ENCODE assay signal across 15 cellular contexts in the genomic region with DNA sequence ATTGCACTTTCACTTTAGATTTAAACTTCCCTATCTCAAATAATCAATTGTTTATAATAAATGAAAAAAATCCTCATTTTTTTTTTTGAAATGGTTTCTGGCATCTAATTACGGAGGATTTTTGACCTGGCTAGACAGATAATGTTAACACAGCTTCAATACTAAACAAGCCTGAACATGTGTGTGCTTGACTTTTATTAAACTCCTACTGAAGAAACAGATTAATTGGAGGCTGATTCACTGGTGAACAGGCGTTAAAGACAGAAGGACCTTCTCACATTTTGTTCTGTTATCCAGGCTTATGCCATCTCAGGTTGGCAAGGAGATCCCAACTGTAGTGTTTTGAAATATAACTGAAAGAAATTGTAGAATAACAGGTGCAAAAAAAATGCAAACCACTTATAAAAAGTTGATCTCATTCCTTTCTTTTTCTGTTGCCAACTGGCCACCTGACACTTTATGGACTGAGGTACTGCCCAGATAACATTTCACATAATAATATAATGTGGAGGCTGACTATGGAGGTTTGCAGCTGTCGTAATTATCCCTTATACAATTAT.
DNase-seq lines count a peak whose midpoint lies in the region; ATAC-seq and TF ChIP-seq lines count a peak whose summit lies in the region.
"Had no signal": no experiment of that assay in that cellular context is flagged by ENCODE, and none has a peak within 500 bp of the region (broad histone marks: within the 10 kb centered on the region; RNA-seq: fewer than 3 reads in every experiment).

No MANE protein-coding gene starts in this region.

- TF ChIP-seq CTCF in MCF 10A (IDR thresholded peaks at IDR 0.05; ENCODE audit: unreplicated experiment): no peak
- no peak for TF ChIP-seq CTCF in breast epithelium (IDR thresholded peaks at IDR 0.05)
- TF ChIP-seq CTCF in A673 (conservative IDR thresholded peaks at IDR 0.05; ENCODE audit: low read depth, low read length): no peak

- no TSS peak for BruUV-seq in MCF 10A (replicated peaks; lab: Mats Ljungman, UMichigan)
- no TSS peak for BruUV-seq in A673 (replicated peaks; lab: Mats Ljungman, UMichigan)

- H3K27ac ChIP-seq in breast epithelium: no peak overlapping the region
- no peak overlapping the region for H3K27ac ChIP-seq in A673 (ENCODE audit: low read depth, low read length, poor library complexity, severe bottlenecking)
- H3K27ac ChIP-seq: dorsolateral prefrontal cortex, WERI-Rb-1 had no signal

- no peaks in the 10 kb centered on the region for H3K9me3 Mint-ChIP-seq in MCF 10A (ENCODE audit: unreplicated experiment)
- H3K9me3 Mint-ChIP-seq: natural killer cell had no signal

- peak overlapping the region; percentile 79 for H3K27ac Mint-ChIP-seq in MCF 10A (ENCODE audit: low read depth, unreplicated experiment)

- ATAC-seq in esophagus mucosa (peak; percentile 73), GM18909 (IDR thresholded peaks at IDR 0.05; ENCODE audit: poor library complexity, unreplicated experiment) (no peak)
- ATAC-seq: natural killer cell had no signal

- DNase-seq in MCF 10A (ENCODE audit: unreplicated experiment): peak; percentile 70
- DNase-seq in breast epithelium (ENCODE audit: low spot score in 2 of 2): no peak
- peak; percentile 94 for DNase-seq in NCI-H446 treated with DMSO at 0.1 percent for 48 hours (lab: John Stamatoyannopoulos, UW)
- no peak for DNase-seq in hypothalamus (lab: John Stamatoyannopoulos, UW)
- no peak for DNase-seq in erythroblast (lab: John Stamatoyannopoulos, UW)
- DNase-seq in A673 (ENCODE audit: low spot score): no peak
- DNase-seq: activated naive CD4-positive, alpha-beta T cell; Calu3; dorsolateral prefrontal cortex; natural killer cell; NCI-H1436 treated with DMSO at 0.1 percent for 48 hours; stimulated activated CD4-positive, alpha-beta T cell treated with anti-CD3 and anti-CD28 coated beads, Interleukin-4, amount 100 ng/mL, for 24 hours; WERI-Rb-1 had no signal

- H3K27me3 ChIP-seq in breast epithelium (no peaks in the 10 kb centered on the region), A673 (replicated peaks; ENCODE audit: insufficient read depth, low read depth, low read length, poor library complexity) (no peaks in the 10 kb centered on the region)
- H3K27me3 ChIP-seq: dorsolateral prefrontal cortex had no signal

- H3K9me3 ChIP-seq in breast epithelium (no peaks in the 10 kb centered on the region), A673 (ENCODE audit: low read depth, low read length, poor library complexity, severe bottlenecking) (no peaks in the 10 kb centered on the region)

- H3K4me3 ChIP-seq in breast epithelium (no peak overlapping the region), A673 (ENCODE audit: low read depth, low read length, poor library complexity, severe bottlenecking) (no peak overlapping the region)
- H3K4me3 ChIP-seq: dorsolateral prefrontal cortex had no signal

- intact Hi-C loops in MCF 10A (cut with micrococcal nuclease) (no loop called here), breast epithelium (cut with DNase I; ENCODE audit: low total_unique reads) (no loop called here), A673 (cut with micrococcal nuclease; ENCODE audit: unreplicated experiment) (no loop called here)

- POLR2A ChIA-PET in MCF 10A (lab: Yijun Ruan, JAX): interaction anchor here (0.7 to 1.4 kb wide), 15 partner anchors 11 to 1016 kb away, joined by 3 to 8 read pairs (median 3); no protein-coding TSS in a partner anchor
- POLR2A ChIA-PET in A673 (lab: Charles Lee; ENCODE audit: low non-redundant PET): no interaction called here

- H3K27me3 Mint-ChIP-seq in MCF 10A (ENCODE audit: insufficient read depth, unreplicated experiment): no peaks in the 10 kb centered on the region

- H3K4me1 ChIP-seq in breast epithelium (no peaks in the 10 kb centered on the region), A673 (ENCODE audit: insufficient read depth, low read length, poor library complexity, severe bottlenecking) (peaks cover 7% of the 10 kb centered on the region)

- H3K36me3 Mint-ChIP-seq in MCF 10A (ENCODE audit: insufficient read depth, unreplicated experiment): no peaks in the 10 kb centered on the region
- H3K36me3 Mint-ChIP-seq: natural killer cell had no signal

- H3K4me3 Mint-ChIP-seq in MCF 10A (ENCODE audit: unreplicated experiment): peak overlapping the region; percentile 52
- H3K4me3 Mint-ChIP-seq: natural killer cell had no signal

- H3K36me3 ChIP-seq in breast epithelium: no peaks in the 10 kb centered on the region
- no peaks in the 10 kb centered on the region for H3K36me3 ChIP-seq in A673 (ENCODE audit: insufficient read depth, low read length, poor library complexity, severe bottlenecking)
- H3K36me3 ChIP-seq: WERI-Rb-1 had no signal

- CTCF ChIA-PET in MCF 10A (lab: Yijun Ruan, JAX) (interaction anchor here (0.7 kb wide), 1 partner anchor 562 kb away, joined by 5 read pairs; no protein-coding TSS in a partner anchor), A673 (lab: Charles Lee) (no interaction called here)

- peaks cover 36% of the 10 kb centered on the region for H3K4me1 Mint-ChIP-seq in MCF 10A (ENCODE audit: insufficient read depth, unreplicated experiment)

- no peak for TF ChIP-seq POLR2A in breast epithelium (IDR thresholded peaks at IDR 0.05)
- no peak for TF ChIP-seq POLR2A in erythroblast (IDR thresholded peaks at IDR 0.05; ENCODE audit: low read length)

Comparison
In these comparisons a context has a peak if more than half of its experiments do, and no peak if none do; other contexts are left out.
1. DNase-seq: peak in MCF 10A (single experiment) and NCI-H446 treated with DMSO at 0.1 percent for 48 hours (single experiment); none in breast epithelium (0 of 2), hypothalamus (0 of 51), erythroblast (0 of 2) and A673 (single experiment).